1 cellular context compared by ENCODE assay signal in the genomic region with DNA sequence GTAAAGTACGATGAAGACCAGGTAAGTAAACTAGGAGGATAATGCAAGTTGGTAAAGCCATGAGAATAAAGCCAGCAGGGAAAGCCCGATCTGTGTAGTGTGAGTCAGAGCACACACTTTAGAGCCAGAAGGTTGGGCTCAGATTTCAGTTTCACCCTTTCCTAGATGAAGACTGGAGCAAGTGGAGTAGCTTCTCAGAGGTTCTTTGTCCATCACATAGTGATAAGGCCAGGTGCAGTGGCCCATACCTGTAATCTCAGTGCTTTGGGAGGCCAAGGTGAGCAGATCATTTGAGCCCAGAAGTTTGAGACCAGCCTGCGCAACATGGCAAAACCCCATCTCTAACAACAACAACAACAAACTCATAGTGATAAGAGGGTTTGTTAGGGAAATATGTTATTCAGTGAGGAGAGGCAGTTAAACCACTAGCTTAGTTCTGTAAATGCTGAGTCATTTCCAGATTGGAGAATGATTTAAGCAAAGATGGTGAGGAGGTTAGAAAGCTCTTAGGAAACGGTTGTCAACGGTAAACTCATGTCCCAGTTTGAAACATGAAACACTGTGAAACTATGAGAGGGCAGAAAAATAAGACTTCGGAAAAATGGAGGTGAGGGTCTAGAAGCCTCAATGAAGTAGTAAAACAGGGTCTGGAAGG.
TF ChIP-seq lines count a peak whose summit lies in the region.

No MANE protein-coding gene starts in this region.

TF ChIP-seq in GM12878, 131 proteins besides CTCF, POLR2A, EP300 and RAD21 (continued from another document):
- TF ChIP-seq, protein P1, sequence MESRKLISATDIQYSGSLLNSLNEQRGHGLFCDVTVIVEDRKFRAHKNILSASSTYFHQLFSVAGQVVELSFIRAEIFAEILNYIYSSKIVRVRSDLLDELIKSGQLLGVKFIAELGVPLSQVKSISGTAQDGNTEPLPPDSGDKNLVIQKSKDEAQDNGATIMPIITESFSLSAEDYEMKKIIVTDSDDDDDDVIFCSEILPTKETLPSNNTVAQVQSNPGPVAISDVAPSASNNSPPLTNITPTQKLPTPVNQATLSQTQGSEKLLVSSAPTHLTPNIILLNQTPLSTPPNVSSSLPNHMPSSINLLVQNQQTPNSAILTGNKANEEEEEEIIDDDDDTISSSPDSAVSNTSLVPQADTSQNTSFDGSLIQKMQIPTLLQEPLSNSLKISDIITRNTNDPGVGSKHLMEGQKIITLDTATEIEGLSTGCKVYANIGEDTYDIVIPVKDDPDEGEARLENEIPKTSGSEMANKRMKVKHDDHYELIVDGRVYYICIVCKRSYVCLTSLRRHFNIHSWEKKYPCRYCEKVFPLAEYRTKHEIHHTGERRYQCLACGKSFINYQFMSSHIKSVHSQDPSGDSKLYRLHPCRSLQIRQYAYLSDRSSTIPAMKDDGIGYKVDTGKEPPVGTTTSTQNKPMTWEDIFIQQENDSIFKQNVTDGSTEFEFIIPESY (IDR thresholded peaks at IDR 0.05), result no peak
- TF ChIP-seq SUPT20H (IDR thresholded peaks at IDR 0.05; ENCODE audit: borderline replicate concordance, control insufficient read depth, low read depth, low read length) (no peak), HDAC6 (IDR thresholded peaks at IDR 0.05; ENCODE audit: unreplicated experiment) (no peak), CHD4 (IDR thresholded peaks at IDR 0.05) (no peak), IKZF2 (IDR thresholded peaks at IDR 0.05) (peak; percentile 70 to 78), ZBED1 (IDR thresholded peaks at IDR 0.05; ENCODE audit: borderline replicate concordance) (peak; percentile 77; the same call in 1 of the 2 replicates), JUND (IDR thresholded peaks at IDR 0.05; ENCODE audit: low read depth, low read length) (peak; percentile 69; the same call in 1 of the 2 replicates), IKZF1 (conservative IDR thresholded peaks at IDR 0.05) (peak; percentile 55), JUNB (IDR thresholded peaks at IDR 0.05) (peak; percentile 94), STAT3 (IDR thresholded peaks at IDR 0.05; ENCODE audit: low read depth, low read length) (no peak), FOXM1 (IDR thresholded peaks at IDR 0.05; ENCODE audit: low read depth, low read length) (peak; percentile 86; the same call in 1 of the 2 replicates), RFX5 (IDR thresholded peaks at IDR 0.05; ENCODE audit: low read depth, low read length) (no peak), EED (IDR thresholded peaks at IDR 0.05; ENCODE audit: low read depth) (peak; percentile 71), NFIC (IDR thresholded peaks at IDR 0.05; ENCODE audit: low read depth, low read length) (peak; percentile 91), KAT2A (conservative IDR thresholded peaks at IDR 0.05; ENCODE audit: control insufficient read depth, low read depth, low read length) (no peak), SPI1 (IDR thresholded peaks at IDR 0.05; ENCODE audit: borderline replicate concordance, insufficient read depth, low read depth, low read length) (no peak), CHD2 (IDR thresholded peaks at IDR 0.05; ENCODE audit: borderline replicate concordance, low read depth, low read length) (no peak), BACH1 (IDR thresholded peaks at IDR 0.05; ENCODE audit: borderline replicate concordance) (peak; percentile 99), MTA2 (IDR thresholded peaks at IDR 0.05; ENCODE audit: low read depth) (peak; percentile 52; the same call in 1 of the 2 replicates), CREM (IDR thresholded peaks at IDR 0.05; ENCODE audit: low read depth) (peak; percentile 44; the same call in 1 of the 2 replicates), NRF1 (conservative IDR thresholded peaks at IDR 0.05; ENCODE audit: low read depth, low read length) (no peak), SRF (IDR thresholded peaks at IDR 0.05; ENCODE audit: low read depth in 2 of 2, low read length in 2 of 2) (0 out of 4 replicates have a peak, but pooled peaks of 1 of the 2 experiments have one; percentile 18)
- TF ChIP-seq, protein P2, sequence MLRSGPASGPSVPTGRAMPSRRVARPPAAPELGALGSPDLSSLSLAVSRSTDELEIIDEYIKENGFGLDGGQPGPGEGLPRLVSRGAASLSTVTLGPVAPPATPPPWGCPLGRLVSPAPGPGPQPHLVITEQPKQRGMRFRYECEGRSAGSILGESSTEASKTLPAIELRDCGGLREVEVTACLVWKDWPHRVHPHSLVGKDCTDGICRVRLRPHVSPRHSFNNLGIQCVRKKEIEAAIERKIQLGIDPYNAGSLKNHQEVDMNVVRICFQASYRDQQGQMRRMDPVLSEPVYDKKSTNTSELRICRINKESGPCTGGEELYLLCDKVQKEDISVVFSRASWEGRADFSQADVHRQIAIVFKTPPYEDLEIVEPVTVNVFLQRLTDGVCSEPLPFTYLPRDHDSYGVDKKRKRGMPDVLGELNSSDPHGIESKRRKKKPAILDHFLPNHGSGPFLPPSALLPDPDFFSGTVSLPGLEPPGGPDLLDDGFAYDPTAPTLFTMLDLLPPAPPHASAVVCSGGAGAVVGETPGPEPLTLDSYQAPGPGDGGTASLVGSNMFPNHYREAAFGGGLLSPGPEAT (IDR thresholded peaks at IDR 0.05; ENCODE audit: low read depth), result peak; percentile 48; the same call in 1 of the 2 replicates
- TF ChIP-seq, protein P3, sequence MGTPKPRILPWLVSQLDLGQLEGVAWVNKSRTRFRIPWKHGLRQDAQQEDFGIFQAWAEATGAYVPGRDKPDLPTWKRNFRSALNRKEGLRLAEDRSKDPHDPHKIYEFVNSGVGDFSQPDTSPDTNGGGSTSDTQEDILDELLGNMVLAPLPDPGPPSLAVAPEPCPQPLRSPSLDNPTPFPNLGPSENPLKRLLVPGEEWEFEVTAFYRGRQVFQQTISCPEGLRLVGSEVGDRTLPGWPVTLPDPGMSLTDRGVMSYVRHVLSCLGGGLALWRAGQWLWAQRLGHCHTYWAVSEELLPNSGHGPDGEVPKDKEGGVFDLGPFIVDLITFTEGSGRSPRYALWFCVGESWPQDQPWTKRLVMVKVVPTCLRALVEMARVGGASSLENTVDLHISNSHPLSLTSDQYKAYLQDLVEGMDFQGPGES (IDR thresholded peaks at IDR 0.05), result no peak
- TF ChIP-seq, protein P4, sequence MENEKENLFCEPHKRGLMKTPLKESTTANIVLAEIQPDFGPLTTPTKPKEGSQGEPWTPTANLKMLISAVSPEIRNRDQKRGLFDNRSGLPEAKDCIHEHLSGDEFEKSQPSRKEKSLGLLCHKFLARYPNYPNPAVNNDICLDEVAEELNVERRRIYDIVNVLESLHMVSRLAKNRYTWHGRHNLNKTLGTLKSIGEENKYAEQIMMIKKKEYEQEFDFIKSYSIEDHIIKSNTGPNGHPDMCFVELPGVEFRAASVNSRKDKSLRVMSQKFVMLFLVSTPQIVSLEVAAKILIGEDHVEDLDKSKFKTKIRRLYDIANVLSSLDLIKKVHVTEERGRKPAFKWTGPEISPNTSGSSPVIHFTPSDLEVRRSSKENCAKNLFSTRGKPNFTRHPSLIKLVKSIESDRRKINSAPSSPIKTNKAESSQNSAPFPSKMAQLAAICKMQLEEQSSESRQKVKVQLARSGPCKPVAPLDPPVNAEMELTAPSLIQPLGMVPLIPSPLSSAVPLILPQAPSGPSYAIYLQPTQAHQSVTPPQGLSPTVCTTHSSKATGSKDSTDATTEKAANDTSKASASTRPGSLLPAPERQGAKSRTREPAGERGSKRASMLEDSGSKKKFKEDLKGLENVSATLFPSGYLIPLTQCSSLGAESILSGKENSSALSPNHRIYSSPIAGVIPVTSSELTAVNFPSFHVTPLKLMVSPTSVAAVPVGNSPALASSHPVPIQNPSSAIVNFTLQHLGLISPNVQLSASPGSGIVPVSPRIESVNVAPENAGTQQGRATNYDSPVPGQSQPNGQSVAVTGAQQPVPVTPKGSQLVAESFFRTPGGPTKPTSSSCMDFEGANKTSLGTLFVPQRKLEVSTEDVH (IDR thresholded peaks at IDR 0.05; ENCODE audit: low read depth, partially characterized antibody), result no peak
- TF ChIP-seq, protein P5, sequence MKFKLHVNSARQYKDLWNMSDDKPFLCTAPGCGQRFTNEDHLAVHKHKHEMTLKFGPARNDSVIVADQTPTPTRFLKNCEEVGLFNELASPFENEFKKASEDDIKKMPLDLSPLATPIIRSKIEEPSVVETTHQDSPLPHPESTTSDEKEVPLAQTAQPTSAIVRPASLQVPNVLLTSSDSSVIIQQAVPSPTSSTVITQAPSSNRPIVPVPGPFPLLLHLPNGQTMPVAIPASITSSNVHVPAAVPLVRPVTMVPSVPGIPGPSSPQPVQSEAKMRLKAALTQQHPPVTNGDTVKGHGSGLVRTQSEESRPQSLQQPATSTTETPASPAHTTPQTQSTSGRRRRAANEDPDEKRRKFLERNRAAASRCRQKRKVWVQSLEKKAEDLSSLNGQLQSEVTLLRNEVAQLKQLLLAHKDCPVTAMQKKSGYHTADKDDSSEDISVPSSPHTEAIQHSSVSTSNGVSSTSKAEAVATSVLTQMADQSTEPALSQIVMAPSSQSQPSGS (IDR thresholded peaks at IDR 0.05; ENCODE audit: low read length), result peak; percentile 72; the same call in 1 of the 2 replicates
- TF ChIP-seq, protein P6, sequence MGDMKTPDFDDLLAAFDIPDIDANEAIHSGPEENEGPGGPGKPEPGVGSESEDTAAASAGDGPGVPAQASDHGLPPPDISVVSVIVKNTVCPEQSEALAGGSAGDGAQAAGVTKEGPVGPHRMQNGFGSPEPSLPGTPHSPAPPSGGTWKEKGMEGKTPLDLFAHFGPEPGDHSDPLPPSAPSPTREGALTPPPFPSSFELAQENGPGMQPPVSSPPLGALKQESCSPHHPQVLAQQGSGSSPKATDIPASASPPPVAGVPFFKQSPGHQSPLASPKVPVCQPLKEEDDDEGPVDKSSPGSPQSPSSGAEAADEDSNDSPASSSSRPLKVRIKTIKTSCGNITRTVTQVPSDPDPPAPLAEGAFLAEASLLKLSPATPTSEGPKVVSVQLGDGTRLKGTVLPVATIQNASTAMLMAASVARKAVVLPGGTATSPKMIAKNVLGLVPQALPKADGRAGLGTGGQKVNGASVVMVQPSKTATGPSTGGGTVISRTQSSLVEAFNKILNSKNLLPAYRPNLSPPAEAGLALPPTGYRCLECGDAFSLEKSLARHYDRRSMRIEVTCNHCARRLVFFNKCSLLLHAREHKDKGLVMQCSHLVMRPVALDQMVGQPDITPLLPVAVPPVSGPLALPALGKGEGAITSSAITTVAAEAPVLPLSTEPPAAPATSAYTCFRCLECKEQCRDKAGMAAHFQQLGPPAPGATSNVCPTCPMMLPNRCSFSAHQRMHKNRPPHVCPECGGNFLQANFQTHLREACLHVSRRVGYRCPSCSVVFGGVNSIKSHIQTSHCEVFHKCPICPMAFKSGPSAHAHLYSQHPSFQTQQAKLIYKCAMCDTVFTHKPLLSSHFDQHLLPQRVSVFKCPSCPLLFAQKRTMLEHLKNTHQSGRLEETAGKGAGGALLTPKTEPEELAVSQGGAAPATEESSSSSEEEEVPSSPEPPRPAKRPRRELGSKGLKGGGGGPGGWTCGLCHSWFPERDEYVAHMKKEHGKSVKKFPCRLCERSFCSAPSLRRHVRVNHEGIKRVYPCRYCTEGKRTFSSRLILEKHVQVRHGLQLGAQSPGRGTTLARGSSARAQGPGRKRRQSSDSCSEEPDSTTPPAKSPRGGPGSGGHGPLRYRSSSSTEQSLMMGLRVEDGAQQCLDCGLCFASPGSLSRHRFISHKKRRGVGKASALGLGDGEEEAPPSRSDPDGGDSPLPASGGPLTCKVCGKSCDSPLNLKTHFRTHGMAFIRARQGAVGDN (IDR thresholded peaks at IDR 0.05), result no peak
- TF ChIP-seq, protein P7, sequence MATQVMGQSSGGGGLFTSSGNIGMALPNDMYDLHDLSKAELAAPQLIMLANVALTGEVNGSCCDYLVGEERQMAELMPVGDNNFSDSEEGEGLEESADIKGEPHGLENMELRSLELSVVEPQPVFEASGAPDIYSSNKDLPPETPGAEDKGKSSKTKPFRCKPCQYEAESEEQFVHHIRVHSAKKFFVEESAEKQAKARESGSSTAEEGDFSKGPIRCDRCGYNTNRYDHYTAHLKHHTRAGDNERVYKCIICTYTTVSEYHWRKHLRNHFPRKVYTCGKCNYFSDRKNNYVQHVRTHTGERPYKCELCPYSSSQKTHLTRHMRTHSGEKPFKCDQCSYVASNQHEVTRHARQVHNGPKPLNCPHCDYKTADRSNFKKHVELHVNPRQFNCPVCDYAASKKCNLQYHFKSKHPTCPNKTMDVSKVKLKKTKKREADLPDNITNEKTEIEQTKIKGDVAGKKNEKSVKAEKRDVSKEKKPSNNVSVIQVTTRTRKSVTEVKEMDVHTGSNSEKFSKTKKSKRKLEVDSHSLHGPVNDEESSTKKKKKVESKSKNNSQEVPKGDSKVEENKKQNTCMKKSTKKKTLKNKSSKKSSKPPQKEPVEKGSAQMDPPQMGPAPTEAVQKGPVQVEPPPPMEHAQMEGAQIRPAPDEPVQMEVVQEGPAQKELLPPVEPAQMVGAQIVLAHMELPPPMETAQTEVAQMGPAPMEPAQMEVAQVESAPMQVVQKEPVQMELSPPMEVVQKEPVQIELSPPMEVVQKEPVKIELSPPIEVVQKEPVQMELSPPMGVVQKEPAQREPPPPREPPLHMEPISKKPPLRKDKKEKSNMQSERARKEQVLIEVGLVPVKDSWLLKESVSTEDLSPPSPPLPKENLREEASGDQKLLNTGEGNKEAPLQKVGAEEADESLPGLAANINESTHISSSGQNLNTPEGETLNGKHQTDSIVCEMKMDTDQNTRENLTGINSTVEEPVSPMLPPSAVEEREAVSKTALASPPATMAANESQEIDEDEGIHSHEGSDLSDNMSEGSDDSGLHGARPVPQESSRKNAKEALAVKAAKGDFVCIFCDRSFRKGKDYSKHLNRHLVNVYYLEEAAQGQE (IDR thresholded peaks at IDR 0.05; ENCODE audit: low read depth, low read length), result no peak
